Comparison of ENCODE assay signal across 13 cellular contexts in genomic region chr2:166239548-166239947, GRCh38.
DNase-seq lines count a peak whose midpoint lies in the region; ATAC-seq and TF ChIP-seq lines count a peak whose summit lies in the region.
"Had no signal": no experiment of that assay in that cellular context is flagged by ENCODE, and none has a peak within 500 bp of the region (broad histone marks: within the 10 kb centered on the region; RNA-seq: fewer than 3 reads in every experiment).

No MANE protein-coding gene starts in this region.

- no peak overlapping the region for H3K27ac ChIP-seq in HCT116 (ENCODE audit: low read depth, low read length)
- no peak overlapping the region for H3K27ac ChIP-seq in OCI-LY7 (ENCODE audit: low read depth, low read length, poor library complexity, severe bottlenecking)
- H3K27ac ChIP-seq: transverse colon had no signal

- ATAC-seq in HCT116 (no peak), WTC11 (peak; percentile 38; the same call in 1 of the 2 replicates)

- H3K36me3 ChIP-seq in HCT116 (ENCODE audit: control insufficient read depth in 1 of 2, insufficient read depth in 2 of 2, low read length in 2 of 2): no peaks in the 10 kb centered on the region
- no peaks in the 10 kb centered on the region for H3K36me3 ChIP-seq in OCI-LY7 (ENCODE audit: insufficient read depth, low read length)
- H3K36me3 ChIP-seq: transverse colon had no signal

- intact Hi-C loops in HCT116 (cut with micrococcal nuclease) (no loop called here), OCI-LY7 (cut with micrococcal nuclease; ENCODE audit: unreplicated experiment) (no loop called here)

- CTCF ChIA-PET in HCT116 (lab: Charles Lee): no interaction called here
- CTCF ChIA-PET in WTC11 (lab: Charles Lee): no interaction called here
- CTCF ChIA-PET in OCI-LY7 (lab: Charles Lee; ENCODE audit: unreplicated experiment): no interaction called here

- TF ChIP-seq CTCF in HCT116 (IDR thresholded peaks at IDR 0.05 in 2 of 3, conservative IDR thresholded peaks at IDR 0.05 in 1 of 3; ENCODE audit: borderline replicate concordance in 1 of 3, insufficient read depth in 1 of 3, low read depth in 2 of 3, low read length in 2 of 3) (no peak), WTC11 (IDR thresholded peaks at IDR 0.05) (no peak), foreskin fibroblast (IDR thresholded peaks at IDR 0.05; ENCODE audit: low read depth, low read length) (no peak), OCI-LY7 (conservative IDR thresholded peaks at IDR 0.05; ENCODE audit: low read length) (no peak)

- peaks cover 11% of the 10 kb centered on the region for H3K4me1 Mint-ChIP-seq in WTC11

- H3K9me2 ChIP-seq in HCT116 (ENCODE audit: insufficient read depth) (no peaks in the 10 kb centered on the region), OCI-LY7 (ENCODE audit: insufficient read depth, low read length) (no peaks in the 10 kb centered on the region)

- no peak for TF ChIP-seq RAD21 in HCT116 (IDR thresholded peaks at IDR 0.05; ENCODE audit: low read depth)

- peaks cover 27% of the 10 kb centered on the region for H3K27me3 ChIP-seq in HCT116 (ENCODE audit: insufficient read depth, low read length)
- H3K27me3 ChIP-seq: transverse colon had no signal

- no peak overlapping the region for H3K9ac ChIP-seq in HCT116 (ENCODE audit: low read length)

- H3K4me2 ChIP-seq in HCT116 (ENCODE audit: low read length): peak overlapping the region; percentile 23; the same call in 1 of the 2 replicates
- no peak overlapping the region for H3K4me2 ChIP-seq in OCI-LY7 (ENCODE audit: low read length)

- H3K4me3 Mint-ChIP-seq in WTC11: no peak overlapping the region

- RAD21 ChIA-PET in HCT116 (lab: Charles Lee; ENCODE audit: low non-redundant PET in 1 of 2, low total read pairs in 2 of 2, uncharacterized antibody in 2 of 2, unreplicated experiment in 2 of 2): no interaction called here

- no peaks in the 10 kb centered on the region for H4K20me1 ChIP-seq in HCT116 (ENCODE audit: insufficient read depth)
- no peaks in the 10 kb centered on the region for H4K20me1 ChIP-seq in OCI-LY7 (ENCODE audit: insufficient read depth, low read length)

- DNase-seq in HCT116 (ENCODE audit: low read depth, low spot score) (no peak), WTC11 (ENCODE audit: low spot score) (no peak), foreskin fibroblast (peak; percentile 87 to 92), stromal cell of bone marrow (ENCODE audit: low read depth) (peak; percentile 88), OCI-LY7 (ENCODE audit: low spot score) (no peak), DMS153 treated with DMSO at 0.1 percent for 48 hours (lab: John Stamatoyannopoulos, UW; ENCODE audit: unreplicated experiment) (no peak), NCI-H2081 (lab: John Stamatoyannopoulos, UW) (no peak)
- DNase-seq: activated CD4-positive, alpha-beta T cell treated with anti-CD3 and anti-CD28 coated beads, Interleukin-2, amount 50 U/mL, for 1 hour; activated naive CD4-positive, alpha-beta T cell; effector CD8-positive, alpha-beta T cell; GOT3; NCI-H510A treated with DMSO at 0.1 percent for 48 hours; transverse colon had no signal

- H3K4me3 ChIP-seq in HCT116 (replicated peaks in 1 of 2; ENCODE audit: low read depth in 1 of 2, low read length in 2 of 2) (no peak overlapping the region), foreskin fibroblast (ENCODE audit: low read depth in 1 of 2, low read length in 2 of 2) (no peak overlapping the region), OCI-LY7 (ENCODE audit: low read depth, low read length, poor library complexity, severe bottlenecking) (no peak overlapping the region)
- H3K4me3 ChIP-seq: transverse colon had no signal

- H3K27me3 Mint-ChIP-seq in WTC11 (ENCODE audit: low read depth): no peaks in the 10 kb centered on the region

- H3K9me3 Mint-ChIP-seq in WTC11: no peaks in the 10 kb centered on the region

- POLR2A ChIA-PET in HCT116 (lab: Charles Lee) (no interaction called here), WTC11 (lab: Charles Lee) (no interaction called here), OCI-LY7 (lab: Charles Lee) (no interaction called here)

- H3K9me3 ChIP-seq in HCT116 (ENCODE audit: control insufficient read depth in 1 of 2, insufficient read depth in 1 of 2, low read depth in 1 of 2, low read length in 2 of 2) (no peaks in the 10 kb centered on the region), OCI-LY7 (ENCODE audit: low read length) (no peaks in the 10 kb centered on the region)
- H3K9me3 ChIP-seq: transverse colon had no signal

- peaks cover 0 to 6% of the 10 kb centered on the region in 2 experiments; a peak in 1 of 4 replicates for H3K4me1 ChIP-seq in HCT116 (ENCODE audit: control insufficient read depth in 1 of 2, insufficient read depth in 2 of 2, low read length in 2 of 2)
- H3K4me1 ChIP-seq in OCI-LY7 (ENCODE audit: insufficient read depth, low read length, poor library complexity, severe bottlenecking): no peaks in the 10 kb centered on the region
- H3K4me1 ChIP-seq: transverse colon had no signal

- BruUV-seq in HCT116 (replicated peaks; lab: Mats Ljungman, UMichigan) (no TSS peak), OCI-LY7 (replicated peaks; lab: Mats Ljungman, UMichigan) (no TSS peak)

- TF ChIP-seq POLR2A in HCT116 (IDR thresholded peaks at IDR 0.05; ENCODE audit: borderline replicate concordance, extremely low read depth, insufficient read depth, insufficient read length): no peak

- no peaks in the 10 kb centered on the region for H3K79me2 ChIP-seq in HCT116 (ENCODE audit: insufficient read depth, low read length)
- no peaks in the 10 kb centered on the region for H3K79me2 ChIP-seq in OCI-LY7 (ENCODE audit: insufficient read depth, low read depth, low read length)

- no peaks in the 10 kb centered on the region for H3K36me3 Mint-ChIP-seq in WTC11

- no peak overlapping the region for H3K27ac Mint-ChIP-seq in WTC11

- no peak overlapping the region for H2AFZ ChIP-seq in HCT116 (ENCODE audit: low read depth, low read length, poor library complexity, severe bottlenecking)
- no peak overlapping the region for H2AFZ ChIP-seq in OCI-LY7 (ENCODE audit: low read length)

TF ChIP-seq in HCT116, 20 proteins besides CTCF, POLR2A, EP300 and RAD21 (continues in another document):
- TF ChIP-seq ZNF274 (IDR thresholded peaks at IDR 0.05; ENCODE audit: low read depth, low read length) (no peak), ZFX (IDR thresholded peaks at IDR 0.05) (no peak), FOSL1 (IDR thresholded peaks at IDR 0.05; ENCODE audit: low read depth) (no peak), POLR2AphosphoS5 (IDR thresholded peaks at IDR 0.05; ENCODE audit: low read depth, low read length) (no peak), MAX (IDR thresholded peaks at IDR 0.05) (no peak)

TF ChIP-seq in WTC11, 78 proteins besides CTCF, POLR2A, EP300 and RAD21:
- TF ChIP-seq PREB (CRISPR knock-in tag; IDR thresholded peaks at IDR 0.05; ENCODE audit: borderline replicate concordance) (no peak), OVOL2 (CRISPR knock-in tag; IDR thresholded peaks at IDR 0.05; ENCODE audit: borderline replicate concordance) (no peak)

Comparison
In these comparisons a context has a peak if more than half of its experiments do, and no peak if none do; other contexts are left out.
1. DNase-seq: peak in foreskin fibroblast (2 of 2) and stromal cell of bone marrow (single experiment); none in HCT116 (single experiment), WTC11 (single experiment), OCI-LY7 (single experiment), DMS153 treated with DMSO at 0.1 percent for 48 hours (single experiment) and NCI-H2081 (0 of 2).